1 cellular context compared by ENCODE assay signal in the genomic region with DNA sequence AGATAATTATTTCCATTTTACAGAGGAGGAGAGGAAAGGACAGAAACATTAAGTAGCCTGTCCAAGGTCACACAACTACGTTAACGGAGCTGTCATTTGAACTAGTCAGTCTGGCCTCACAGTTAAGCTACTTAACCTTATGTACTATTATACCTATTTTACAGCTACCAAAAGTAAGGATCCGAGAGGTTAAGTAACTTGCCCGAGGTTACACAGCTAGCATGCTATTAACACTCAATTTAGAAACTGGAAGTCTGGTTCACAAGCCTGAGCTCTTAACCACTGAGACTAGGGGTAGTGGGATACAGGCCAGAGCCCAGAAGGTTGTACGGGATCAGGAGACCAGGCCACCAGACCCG.
TF ChIP-seq lines count a peak whose summit lies in the region.

No MANE protein-coding gene starts in this region.

TF ChIP-seq in H1, 55 proteins besides CTCF, POLR2A, EP300 and RAD21:
- peak; percentile 76 for TF ChIP-seq KDM1A (IDR thresholded peaks at IDR 0.05; ENCODE audit: borderline replicate concordance, low read length)
- no peak for TF ChIP-seq TCF12 (IDR thresholded peaks at IDR 0.05; ENCODE audit: low read depth, low read length)
- no peak for TF ChIP-seq CTBP2 (IDR thresholded peaks at IDR 0.05; ENCODE audit: borderline replicate concordance, insufficient read depth, insufficient read length, low read length)
- TF ChIP-seq NRF1 (IDR thresholded peaks at IDR 0.05; ENCODE audit: low read depth, low read length), result no peak
- no peak for TF ChIP-seq KDM5A (IDR thresholded peaks at IDR 0.05; ENCODE audit: low read length)
- TF ChIP-seq SUZ12 (IDR thresholded peaks at IDR 0.05; ENCODE audit: low read length), result no peak
- no peak for TF ChIP-seq CHD7 (IDR thresholded peaks at IDR 0.05; ENCODE audit: insufficient replicate concordance, low read length)
